Comparison of ENCODE assay signal across 24 cellular contexts in the genomic region with DNA sequence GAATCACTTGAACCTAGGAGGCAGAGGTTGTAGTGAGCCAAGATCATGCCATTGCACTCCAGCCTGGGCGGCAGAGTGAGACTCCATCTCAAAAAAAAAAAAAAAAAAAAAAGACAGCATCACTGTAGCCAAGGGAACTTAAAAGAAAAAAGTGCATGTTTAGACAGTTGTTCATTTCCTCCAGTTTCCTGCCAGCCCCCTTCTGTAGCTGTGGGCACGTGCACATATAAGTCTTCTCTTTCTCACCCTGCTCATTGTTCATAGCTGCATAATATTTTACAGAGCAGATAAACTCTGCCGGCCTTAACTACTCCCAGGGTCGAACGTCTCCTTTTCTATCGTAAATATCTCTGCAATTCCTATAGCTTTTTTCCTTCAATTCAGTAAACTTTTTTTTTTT.
DNase-seq lines count a peak whose midpoint lies in the region; FAIRE-seq and TF ChIP-seq lines count a peak whose summit lies in the region.
"Had no signal": no experiment of that assay in that cellular context is flagged by ENCODE, and none has a peak within 500 bp of the region (broad histone marks: within the 10 kb centered on the region; RNA-seq: fewer than 3 reads in every experiment).

No MANE protein-coding gene starts in this region.

- H3K27ac ChIP-seq in endothelial cell of umbilical vein (ENCODE audit: insufficient read depth, low read depth, low read length): no peak overlapping the region
- H3K27ac ChIP-seq: KMS-11, SJCRH30 had no signal

- no peaks in the 10 kb centered on the region for H3K79me2 ChIP-seq in endothelial cell of umbilical vein (ENCODE audit: control insufficient read depth, insufficient read depth, low read length)

- dilution Hi-C loops in endothelial cell of umbilical vein (cut with MboI; ENCODE audit: extremely low pct_ligation_motif_present, low sequenced_read_pairs): no loop called here

- no peaks in the 10 kb centered on the region for H3K9me1 ChIP-seq in endothelial cell of umbilical vein (replicated peaks; ENCODE audit: control insufficient read depth, extremely low read depth, insufficient read depth, low read length)

- H4K20me1 ChIP-seq in endothelial cell of umbilical vein (replicated peaks; ENCODE audit: control insufficient read depth, extremely low read depth, insufficient read depth, low read length): no peaks in the 10 kb centered on the region
- H4K20me1 ChIP-seq: BLaER1 had no signal

- no peak overlapping the region for H3K9ac ChIP-seq in endothelial cell of umbilical vein (replicated peaks; ENCODE audit: extremely low read depth, insufficient read depth, low read length)
- H3K9ac ChIP-seq: BLaER1, KMS-11 had no signal

- FAIRE-seq in endothelial cell of umbilical vein (lab: Jason Lieb, UNC) (no peak), GM12892 (lab: Jason Lieb, UNC) (no peak)
- FAIRE-seq: D721Med, GM12878, HTR-8/SVneo, RCC 7860 had no signal

- peaks cover 0 to 1% of the 10 kb centered on the region in 2 experiments for H3K27me3 ChIP-seq in endothelial cell of umbilical vein (ENCODE audit: control insufficient read depth in 2 of 2, insufficient read depth in 2 of 2, low read length in 2 of 2)
- H3K27me3 ChIP-seq: BLaER1 had no signal

- BruUV-seq in endothelial cell of umbilical vein (replicated peaks; lab: Mats Ljungman, UMichigan): no TSS peak

- TF ChIP-seq CTCF in endothelial cell of umbilical vein (IDR thresholded peaks at IDR 0.05; ENCODE audit: extremely low read depth in 1 of 2, insufficient read depth in 1 of 2, low read depth in 1 of 2, low read length in 2 of 2): no peak

- CTCF ChIA-PET in endothelial cell of umbilical vein (lab: Charles Lee): interaction anchor here (0.8 kb wide), 2 partner anchors 17 to 65 kb away, joined by 3 read pairs; no protein-coding TSS in a partner anchor

- H3K36me3 ChIP-seq in endothelial cell of umbilical vein (ENCODE audit: control insufficient read depth in 2 of 2, extremely low read depth in 1 of 2, insufficient read depth in 2 of 2, low read length in 2 of 2): no peaks in the 10 kb centered on the region
- H3K36me3 ChIP-seq: BLaER1, SJCRH30 had no signal

- POLR2A ChIA-PET in endothelial cell of umbilical vein (lab: Charles Lee): no interaction called here

- intact Hi-C loops in endothelial cell of umbilical vein (cut with micrococcal nuclease) (no loop called here), posterior vena cava (cut with DNase I) (no loop called here)

- no peak overlapping the region for H3K4me3 ChIP-seq in Jurkat, Clone E6-1 (ENCODE audit: low read length)
- H3K4me3 ChIP-seq in endothelial cell of umbilical vein (replicated peaks in 1 of 3; ENCODE audit: insufficient read depth in 1 of 3, low read depth in 1 of 3, low read length in 3 of 3): no peak overlapping the region
- H3K4me3 ChIP-seq: BLaER1, GM12878, SJCRH30 had no signal

- no peaks in the 10 kb centered on the region for H3K9me3 ChIP-seq in endothelial cell of umbilical vein (replicated peaks; ENCODE audit: control insufficient read depth, insufficient read depth, low read length)
- H3K9me3 ChIP-seq: SJCRH30 had no signal

- no peaks in the 10 kb centered on the region for H3K4me1 ChIP-seq in endothelial cell of umbilical vein (ENCODE audit: control insufficient read depth, extremely low read depth, insufficient read depth, low read length)

- DNase-seq in ELR (ENCODE audit: low read depth): peak; percentile 26
- DNase-seq in Jurkat, Clone E6-1 (ENCODE audit: low read depth, low spot score): peak; percentile 47
- DNase-seq in endothelial cell of umbilical vein (ENCODE audit: low read depth, low spot score): peak; percentile 21
- DNase-seq in posterior vena cava (ENCODE audit: low spot score): peak; percentile 3
- DNase-seq in NCI-H345 (lab: John Stamatoyannopoulos, UW): no peak
- DNase-seq in GM12892 (ENCODE audit: insufficient read length): no peak
- no peak for DNase-seq in SIG-M5 treated with dmso at 0.1 percent for 504 hours (lab: John Stamatoyannopoulos, UW; ENCODE audit: unreplicated experiment)
- DNase-seq in stimulated activated CD4-positive, alpha-beta T cell treated with anti-CD3 and anti-CD28 coated beads, Interleukin-15, amount 100 ng/mL, for 24 hours: no peak
- DNase-seq: CD4-positive, CD25-positive, alpha-beta regulatory T cell; GDM1; NCI-H1048; NCI-H1417; NCI-H1694 treated with DMSO at 0.1 percent for 48 hours; NCI-H2081; NCI-H226; NCI-H524 treated with DMSO at 0.1 percent for 48 hours; NCI-H774; SJCRH30 had no signal

- no peak overlapping the region for H2AFZ ChIP-seq in endothelial cell of umbilical vein (ENCODE audit: low read depth, low read length)

- no peak overlapping the region for H3K4me2 ChIP-seq in endothelial cell of umbilical vein (ENCODE audit: insufficient read depth, low read length)
- H3K4me2 ChIP-seq: KMS-11 had no signal

- TF ChIP-seq POLR2A in endothelial cell of umbilical vein (IDR thresholded peaks at IDR 0.05; ENCODE audit: low read depth, low read length) (no peak), GM12892 (IDR thresholded peaks at IDR 0.05; ENCODE audit: low read depth, low read length) (no peak)

TF ChIP-seq in endothelial cell of umbilical vein, 7 proteins besides CTCF, POLR2A, EP300 and RAD21:
- no peak for TF ChIP-seq MYC (IDR thresholded peaks at IDR 0.05; ENCODE audit: low read depth, low read length)
- TF ChIP-seq FOS (IDR thresholded peaks at IDR 0.05; ENCODE audit: borderline replicate concordance, insufficient read depth, low read length): no peak
- TF ChIP-seq POLR2AphosphoS5 (IDR thresholded peaks at IDR 0.05; ENCODE audit: insufficient read depth, low read depth, low read length): no peak
- TF ChIP-seq GATA2 (IDR thresholded peaks at IDR 0.05; ENCODE audit: insufficient read depth, insufficient read length, low read depth, low read length): no peak
- TF ChIP-seq, protein P1, sequence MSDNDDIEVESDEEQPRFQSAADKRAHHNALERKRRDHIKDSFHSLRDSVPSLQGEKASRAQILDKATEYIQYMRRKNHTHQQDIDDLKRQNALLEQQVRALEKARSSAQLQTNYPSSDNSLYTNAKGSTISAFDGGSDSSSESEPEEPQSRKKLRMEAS (IDR thresholded peaks at IDR 0.05; ENCODE audit: insufficient read depth, insufficient read length): no peak
- TF ChIP-seq EZH2 (IDR thresholded peaks at IDR 0.05; ENCODE audit: borderline replicate concordance, low read depth, low read length, severe bottlenecking): no peak
- no peak for TF ChIP-seq JUN (IDR thresholded peaks at IDR 0.05; ENCODE audit: borderline replicate concordance, insufficient read depth, insufficient read length, low read depth)

Comparison
In these comparisons a context has a peak if more than half of its experiments do, and no peak if none do; other contexts are left out.
1. DNase-seq: peak in ELR (single experiment), Jurkat, Clone E6-1 (single experiment), endothelial cell of umbilical vein (single experiment) and posterior vena cava (single experiment); none in NCI-H345 (single experiment), GM12892 (single experiment), SIG-M5 treated with dmso at 0.1 percent for 504 hours (single experiment) and stimulated activated CD4-positive, alpha-beta T cell treated with anti-CD3 and anti-CD28 coated beads, Interleukin-15, amount 100 ng/mL, for 24 hours (single experiment).